Comparison of ENCODE assay signal across 3 cellular contexts in the genomic region with DNA sequence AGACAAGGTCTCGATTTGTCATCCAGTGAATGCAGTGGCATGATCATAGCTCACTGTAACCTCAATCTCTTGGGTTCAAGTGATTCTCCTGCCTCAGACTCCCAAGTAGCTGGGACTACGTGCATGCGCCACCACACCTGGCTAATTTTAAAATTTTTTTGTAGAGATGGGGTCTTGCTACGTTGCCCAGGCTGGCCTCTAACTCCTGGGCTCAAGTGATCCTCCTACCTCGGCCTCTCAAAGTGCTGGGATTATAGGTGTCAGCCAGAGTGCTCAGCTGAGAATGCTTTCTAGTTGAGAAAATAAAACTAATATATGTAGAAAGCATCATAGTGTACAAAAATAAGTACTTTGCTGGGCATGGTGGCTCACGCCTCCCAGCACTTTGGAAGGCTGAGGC.
TF ChIP-seq lines count a peak whose summit lies in the region.

No MANE protein-coding gene starts in this region.

TF ChIP-seq in HEK293, 187 proteins besides CTCF, POLR2A, EP300 and RAD21:
- peak; percentile 88 for TF ChIP-seq ZNF121 (tag by site-specific recombination; IDR thresholded peaks at IDR 0.05)
TF ChIP-seq in HEK293: peak in this region for 1; not testable (repeated sequence) for 186.

TF ChIP-seq in WTC11, 78 proteins besides CTCF, POLR2A, EP300 and RAD21:
- TF ChIP-seq ZNF121 (CRISPR knock-in tag; IDR thresholded peaks at IDR 0.05): peak; percentile 86; the same call in 1 of the 2 replicates
TF ChIP-seq in WTC11: peak in this region for 1; not testable (repeated sequence) for 77.

TF ChIP-seq in K562, 482 proteins besides CTCF, POLR2A, EP300 and RAD21:
- TF ChIP-seq ZNF121 (CRISPR knock-in tag; conservative IDR thresholded peaks at IDR 0.05): peak; percentile 64
